In the genomic region with DNA sequence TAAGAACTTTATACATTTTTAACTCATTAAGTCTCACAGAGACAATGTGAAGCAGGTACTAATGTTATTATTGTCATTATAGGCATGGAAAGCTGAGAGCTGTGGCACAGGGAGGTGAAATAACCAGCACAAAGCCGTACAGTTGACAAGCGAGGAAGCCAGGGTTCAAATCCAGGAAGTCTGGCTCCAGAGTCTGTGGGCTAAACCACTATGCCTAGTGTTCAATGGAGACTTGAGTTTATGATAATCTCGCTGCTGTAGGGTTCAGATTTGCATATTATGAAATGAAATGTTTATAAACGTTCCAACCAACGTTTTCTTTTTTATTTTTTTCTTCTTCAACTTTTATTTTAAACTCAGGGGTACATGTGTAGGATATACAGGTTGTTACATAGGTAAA, we compare ENCODE assay signal across 19 cellular contexts.
DNase-seq lines count a peak whose midpoint lies in the region; ATAC-seq, FAIRE-seq and TF ChIP-seq lines count a peak whose summit lies in the region.
"Had no signal": no experiment of that assay in that cellular context is flagged by ENCODE, and none has a peak within 500 bp of the region (broad histone marks: within the 10 kb centered on the region; RNA-seq: fewer than 3 reads in every experiment).

No MANE protein-coding gene starts in this region.

- no peaks in the 10 kb centered on the region for H3K79me2 ChIP-seq in K562 (ENCODE audit: control insufficient read depth, insufficient read depth, low read length)

- TF ChIP-seq POLR2A in K562 (conservative IDR thresholded peaks at IDR 0.05): no peak

- H3K36me3 Mint-ChIP-seq in activated naive CD8-positive, alpha-beta T cell: peaks cover 4% of the 10 kb centered on the region
- peaks cover 6% of the 10 kb centered on the region for H3K36me3 Mint-ChIP-seq in activated naive CD8-positive, alpha-beta T cell treated with anti-CD3 and anti-CD28 coated beads, Interleukin-2, amount 50 U/mL, for 24 hours (ENCODE audit: low read depth)
- H3K36me3 Mint-ChIP-seq in HFFc6 (ENCODE audit: low read depth): 0 out of 2 replicates have a peak, but pooled peaks cover 5% of the 10 kb centered on the region

- TF ChIP-seq RAD21 in K562 (CRISPR knock-in tag; conservative IDR thresholded peaks at IDR 0.05 in 1 of 2, IDR thresholded peaks at IDR 0.05 in 1 of 2): no peak

- BruUV-seq in K562 (replicated peaks; lab: Mats Ljungman, UMichigan): no TSS peak

- CTCF ChIA-PET in K562 (lab: Yijun Ruan, JAX; ENCODE audit: low intra/inter-chr PET ratio): no interaction called here

- H3K9me3 ChIP-seq in KOPT-K1 (ENCODE audit: insufficient read depth, low read length, poor library complexity, severe bottlenecking) (peaks cover 14% of the 10 kb centered on the region), K562 (replicated peaks; ENCODE audit: control insufficient read depth, insufficient read depth, low read depth, low read length) (peaks cover 5% of the 10 kb centered on the region; the same call in 1 of the 2 replicates)

- H4K20me1 ChIP-seq in K562 (replicated peaks; ENCODE audit: control insufficient read depth, insufficient read depth, low read length): no peaks in the 10 kb centered on the region
- H4K20me1 ChIP-seq: BLaER1 had no signal

- peak overlapping the region; percentile 55 for H3K27ac ChIP-seq in KOPT-K1 (ENCODE audit: low read depth, low read length, poor library complexity, severe bottlenecking)
- no peak overlapping the region for H3K27ac ChIP-seq in K562 (ENCODE audit: extremely low read depth, low read depth, low read length)
- H3K27ac ChIP-seq: BLaER1, GM23248 had no signal

- peak overlapping the region; percentile 22 for H3K27ac Mint-ChIP-seq in activated naive CD8-positive, alpha-beta T cell
- no peak overlapping the region for H3K27ac Mint-ChIP-seq in activated naive CD8-positive, alpha-beta T cell treated with anti-CD3 and anti-CD28 coated beads, Interleukin-2, amount 50 U/mL, for 24 hours
- H3K27ac Mint-ChIP-seq in HFFc6: no peak overlapping the region

- no peak for TF ChIP-seq EP300 in K562 (IDR thresholded peaks at IDR 0.05; ENCODE audit: low read length)

- no peak for DNase-seq in activated naive CD8-positive, alpha-beta T cell treated with anti-CD3 and anti-CD28 coated beads, Interleukin-2, amount 50 U/mL, for 24 hours
- DNase-seq in K562 (ENCODE audit: extremely low read depth in 1 of 4, low spot score in 3 of 4) (no peak), HFFc6 (no peak)
- DNase-seq: 8988T, AML-193, Calu3, DMS 273 treated with DMSO at 0.1 percent for 48 hours, EL, GM23248 had no signal

- 55% methylated on average over 5 of the region's 5 CpGs for WGBS in K562 (ENCODE audit: insufficient coverage, low coverage, missing lambda C conversion rate)

- in situ Hi-C loops in K562 (cut with MboI): loop anchor here (5.0 kb wide), 1 partner anchor 63 kb away; no protein-coding TSS in a partner anchor

- no peak overlapping the region for H3K4me2 ChIP-seq in K562 (ENCODE audit: insufficient read depth, low read length)
- H3K4me2 ChIP-seq: BLaER1 had no signal

- no peaks in the 10 kb centered on the region for H3K27me3 Mint-ChIP-seq in activated naive CD8-positive, alpha-beta T cell
- H3K27me3 Mint-ChIP-seq in activated naive CD8-positive, alpha-beta T cell treated with anti-CD3 and anti-CD28 coated beads, Interleukin-2, amount 50 U/mL, for 24 hours: no peaks in the 10 kb centered on the region
- peaks cover 6% of the 10 kb centered on the region for H3K27me3 Mint-ChIP-seq in HFFc6 (ENCODE audit: insufficient read depth)

- H3K4me3 ChIP-seq in K562: no peak overlapping the region
- H3K4me3 ChIP-seq: BLaER1, GM23248 had no signal

- intact Hi-C loops in K562 (cut with micrococcal nuclease): loop anchor here (5.0 kb wide), 1 partner anchor 57 kb away; no protein-coding TSS in a partner anchor

- TF ChIP-seq CTCF in K562 (IDR thresholded peaks at IDR 0.05 in 2 of 3, conservative IDR thresholded peaks at IDR 0.05 in 1 of 3; ENCODE audit: insufficient read depth in 2 of 3, low read depth in 1 of 3, low read length in 3 of 3): no peak
- no peak for TF ChIP-seq CTCF in HFFc6 (IDR thresholded peaks at IDR 0.05)

- no peak overlapping the region for H3K4me3 Mint-ChIP-seq in activated naive CD8-positive, alpha-beta T cell
- H3K4me3 Mint-ChIP-seq in activated naive CD8-positive, alpha-beta T cell treated with anti-CD3 and anti-CD28 coated beads, Interleukin-2, amount 50 U/mL, for 24 hours: no peak overlapping the region
- H3K4me3 Mint-ChIP-seq in HFFc6: no peak overlapping the region

- H2AFZ ChIP-seq in K562 (ENCODE audit: low read depth, low read length): peak overlapping the region; percentile 46; the same call in 1 of the 2 replicates
- H2AFZ ChIP-seq: GM23248 had no signal

- peaks cover 34% of the 10 kb centered on the region for H3K4me1 Mint-ChIP-seq in activated naive CD8-positive, alpha-beta T cell (ENCODE audit: low read depth)
- H3K4me1 Mint-ChIP-seq in activated naive CD8-positive, alpha-beta T cell treated with anti-CD3 and anti-CD28 coated beads, Interleukin-2, amount 50 U/mL, for 24 hours: peaks cover 49% of the 10 kb centered on the region
- no peaks in the 10 kb centered on the region for H3K4me1 Mint-ChIP-seq in HFFc6 (ENCODE audit: low read depth)

- POLR2A ChIA-PET in K562 (lab: Yijun Ruan, JAX): no interaction called here

- H3K9me3 Mint-ChIP-seq in activated naive CD8-positive, alpha-beta T cell (ENCODE audit: low read depth): peaks cover 4% of the 10 kb centered on the region
- H3K9me3 Mint-ChIP-seq in activated naive CD8-positive, alpha-beta T cell treated with anti-CD3 and anti-CD28 coated beads, Interleukin-2, amount 50 U/mL, for 24 hours: peaks cover 12% of the 10 kb centered on the region
- peaks cover 7% of the 10 kb centered on the region; the same call in 1 of the 2 replicates for H3K9me3 Mint-ChIP-seq in HFFc6

- ATAC-seq in activated naive CD8-positive, alpha-beta T cell treated with anti-CD3 and anti-CD28 coated beads, Interleukin-2, amount 50 U/mL, for 24 hours: no peak
- no peak for ATAC-seq in K562
- ATAC-seq in HG03045 (IDR thresholded peaks at IDR 0.05; ENCODE audit: unreplicated experiment): no peak
- no peak for ATAC-seq in HG03342 (IDR thresholded peaks at IDR 0.05; ENCODE audit: unreplicated experiment)
- ATAC-seq: HCT116, HepG2 had no signal

- no peaks in the 10 kb centered on the region for H3K27me3 ChIP-seq in K562 (ENCODE audit: control insufficient read depth in 2 of 2, insufficient read depth in 2 of 2, low read length in 2 of 2)
- H3K27me3 ChIP-seq: BLaER1 had no signal

- no peak overlapping the region for H3K9ac ChIP-seq in K562 (ENCODE audit: insufficient read depth in 1 of 2, low read depth in 2 of 2, low read length in 2 of 2)
- H3K9ac ChIP-seq: BLaER1, GM23248 had no signal

- H3K4me1 ChIP-seq in K562 (replicated peaks in 1 of 2; ENCODE audit: control insufficient read depth in 2 of 2, insufficient read depth in 2 of 2, low read length in 2 of 2): peaks cover 9 to 25% of the 10 kb centered on the region in 2 experiments
- H3K4me1 ChIP-seq: BLaER1 had no signal

- H3K36me3 ChIP-seq in KOPT-K1 (ENCODE audit: insufficient read depth, low read length) (no peaks in the 10 kb centered on the region), K562 (ENCODE audit: control insufficient read depth, insufficient read depth, low read length) (no peaks in the 10 kb centered on the region; the same call in 2 of the 3 replicates)
- H3K36me3 ChIP-seq: BLaER1 had no signal

- H3K9me1 ChIP-seq in K562 (ENCODE audit: control insufficient read depth, insufficient read depth, low read length): no peaks in the 10 kb centered on the region

- no peak for FAIRE-seq in K562 (lab: Jason Lieb, UNC)
- FAIRE-seq: G401.6, H54, HepG2, HTR-8/SVneo had no signal

TF ChIP-seq in K562, 482 proteins besides CTCF, POLR2A, EP300 and RAD21 (continues in another document):
- TF ChIP-seq ZNF143 (CRISPR knock-in tag; IDR thresholded peaks at IDR 0.05): no peak
- TF ChIP-seq, protein P1, sequence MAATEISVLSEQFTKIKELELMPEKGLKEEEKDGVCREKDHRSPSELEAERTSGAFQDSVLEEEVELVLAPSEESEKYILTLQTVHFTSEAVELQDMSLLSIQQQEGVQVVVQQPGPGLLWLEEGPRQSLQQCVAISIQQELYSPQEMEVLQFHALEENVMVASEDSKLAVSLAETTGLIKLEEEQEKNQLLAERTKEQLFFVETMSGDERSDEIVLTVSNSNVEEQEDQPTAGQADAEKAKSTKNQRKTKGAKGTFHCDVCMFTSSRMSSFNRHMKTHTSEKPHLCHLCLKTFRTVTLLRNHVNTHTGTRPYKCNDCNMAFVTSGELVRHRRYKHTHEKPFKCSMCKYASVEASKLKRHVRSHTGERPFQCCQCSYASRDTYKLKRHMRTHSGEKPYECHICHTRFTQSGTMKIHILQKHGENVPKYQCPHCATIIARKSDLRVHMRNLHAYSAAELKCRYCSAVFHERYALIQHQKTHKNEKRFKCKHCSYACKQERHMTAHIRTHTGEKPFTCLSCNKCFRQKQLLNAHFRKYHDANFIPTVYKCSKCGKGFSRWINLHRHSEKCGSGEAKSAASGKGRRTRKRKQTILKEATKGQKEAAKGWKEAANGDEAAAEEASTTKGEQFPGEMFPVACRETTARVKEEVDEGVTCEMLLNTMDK (IDR thresholded peaks at IDR 0.05; ENCODE audit: borderline replicate concordance, insufficient read depth, low read depth, low read length, poor library complexity, severe bottlenecking): no peak
- TF ChIP-seq CHCHD3 (CRISPR knock-in tag; IDR thresholded peaks at IDR 0.05): no peak
- no peak for TF ChIP-seq SMARCC2 (IDR thresholded peaks at IDR 0.05; ENCODE audit: low read depth)
- TF ChIP-seq U2AF1 (optimal IDR thresholded peaks at IDR 0.05; ENCODE audit: low read depth, low read length): no peak
- no peak for TF ChIP-seq RBFOX2 (IDR thresholded peaks at IDR 0.05; ENCODE audit: low read depth, low read length)
- TF ChIP-seq, protein P2, sequence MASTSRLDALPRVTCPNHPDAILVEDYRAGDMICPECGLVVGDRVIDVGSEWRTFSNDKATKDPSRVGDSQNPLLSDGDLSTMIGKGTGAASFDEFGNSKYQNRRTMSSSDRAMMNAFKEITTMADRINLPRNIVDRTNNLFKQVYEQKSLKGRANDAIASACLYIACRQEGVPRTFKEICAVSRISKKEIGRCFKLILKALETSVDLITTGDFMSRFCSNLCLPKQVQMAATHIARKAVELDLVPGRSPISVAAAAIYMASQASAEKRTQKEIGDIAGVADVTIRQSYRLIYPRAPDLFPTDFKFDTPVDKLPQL (IDR thresholded peaks at IDR 0.05; ENCODE audit: extremely low read depth, insufficient read length): no peak
- TF ChIP-seq ZBED1 (IDR thresholded peaks at IDR 0.05): no peak
